Comparison of ENCODE assay signal across 21 cellular contexts in the genomic region with DNA sequence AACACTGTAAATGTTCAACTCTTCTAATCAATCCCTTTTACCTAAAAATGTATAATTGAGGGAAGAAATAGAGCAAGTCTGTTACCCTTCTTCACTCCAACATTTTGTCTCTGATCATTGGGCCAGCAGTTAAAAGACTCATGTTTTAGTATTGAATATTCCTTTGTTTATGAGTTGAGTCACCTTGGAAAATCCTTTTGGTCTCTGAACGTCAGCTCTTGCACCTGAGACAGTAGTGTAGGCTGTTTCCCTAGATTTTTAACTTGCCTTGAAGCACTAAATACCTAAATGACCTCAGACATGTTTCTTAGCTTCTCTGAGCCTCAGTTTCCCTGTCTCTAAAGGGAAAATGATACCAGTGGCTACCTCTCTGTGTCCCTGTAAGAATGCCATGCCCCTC.
"Had no signal": no experiment of that assay in that cellular context is flagged by ENCODE, and none has a peak within 500 bp of the region (broad histone marks: within the 10 kb centered on the region; RNA-seq: fewer than 3 reads in every experiment).

No MANE protein-coding gene starts in this region.

- H3K4me3 Mint-ChIP-seq: dendritic cell treated with granulocyte-macrophage colony-stimulating factor and Interleukin-4, amounts not matched to agents 40 ng/mL and 50 ng/mL, for 4 days; effector memory CD8-positive, alpha-beta T cell; endodermal cell; memory B cell; naive thymus-derived CD4-positive, alpha-beta T cell had no signal

- H3K9me3 Mint-ChIP-seq: effector memory CD8-positive, alpha-beta T cell; endodermal cell; memory B cell; naive thymus-derived CD4-positive, alpha-beta T cell had no signal

- H3K27ac ChIP-seq: colonic mucosa, esophagus muscularis mucosa, gastrocnemius medialis, left lung, lower lobe of right lung had no signal

- DNase-seq: colonic mucosa; cortex of kidney; effector CD8-positive, alpha-beta T cell; effector memory CD8-positive, alpha-beta T cell; endodermal cell; foreskin melanocyte; gastrocnemius medialis; glutamatergic neuron; head of caudate nucleus; heart right ventricle; hippocampal formation; left cardiac atrium; left lung; left ventricle myocardium superior; lower lobe of right lung; mesendoderm; midbrain; naive thymus-derived CD4-positive, alpha-beta T cell had no signal

- H3K27ac Mint-ChIP-seq: dendritic cell treated with granulocyte-macrophage colony-stimulating factor and Interleukin-4, amounts not matched to agents 40 ng/mL and 50 ng/mL, for 4 days; effector memory CD8-positive, alpha-beta T cell; endodermal cell; memory B cell; naive thymus-derived CD4-positive, alpha-beta T cell had no signal

- H3K4me1 Mint-ChIP-seq: endodermal cell; memory B cell; naive thymus-derived CD4-positive, alpha-beta T cell had no signal

- ATAC-seq: effector memory CD8-positive, alpha-beta T cell; gastrocnemius medialis; left lung; lower lobe of right lung; naive thymus-derived CD4-positive, alpha-beta T cell had no signal

- H3K4me1 ChIP-seq: colonic mucosa, gastrocnemius medialis, left lung, lower lobe of right lung had no signal

- H3K36me3 ChIP-seq: colonic mucosa, esophagus muscularis mucosa, gastrocnemius medialis, heart right ventricle, left lung, lower lobe of right lung had no signal

- H3K27me3 ChIP-seq: colonic mucosa, esophagus muscularis mucosa, gastrocnemius medialis, heart right ventricle, left lung had no signal

- H3K9me3 ChIP-seq: colonic mucosa, esophagus muscularis mucosa, gastrocnemius medialis, heart right ventricle, left lung, lower lobe of right lung had no signal

- H3K27me3 Mint-ChIP-seq: dendritic cell treated with granulocyte-macrophage colony-stimulating factor and Interleukin-4, amounts not matched to agents 40 ng/mL and 50 ng/mL, for 4 days; effector memory CD8-positive, alpha-beta T cell had no signal

- H3K4me3 ChIP-seq: colonic mucosa, esophagus muscularis mucosa, gastrocnemius medialis, heart right ventricle, left lung, lower lobe of right lung had no signal

- H3K36me3 Mint-ChIP-seq: memory B cell; naive thymus-derived CD4-positive, alpha-beta T cell had no signal
